Comparison of ENCODE assay signal across 10 cellular contexts in the genomic region with DNA sequence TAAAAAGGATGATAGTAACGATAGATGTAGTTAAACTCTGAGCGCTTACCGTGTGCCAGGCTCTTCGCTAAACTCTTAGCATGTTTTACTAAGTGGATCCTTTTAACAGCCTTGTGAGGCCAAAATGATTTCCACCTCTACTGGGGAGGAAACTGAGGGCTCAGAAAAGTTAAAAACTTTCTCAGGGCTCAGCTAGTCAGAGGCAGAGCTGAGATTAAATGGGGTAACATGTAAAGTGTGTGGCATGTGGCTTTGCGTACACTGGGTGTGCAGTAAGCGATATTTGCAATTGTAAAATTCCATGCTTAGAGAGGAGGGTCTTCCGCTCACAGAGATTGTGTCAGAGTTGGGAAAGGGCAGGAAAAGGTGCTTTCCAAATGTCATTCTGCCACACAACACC. TPM values are rescaled to one million over a fixed set of nuclear protein-coding genes. Genes with fewer than 3 reads are reported as not detected.
DNase-seq lines count a peak whose midpoint lies in the region; FAIRE-seq and TF ChIP-seq lines count a peak whose summit lies in the region.
"Had no signal": no experiment of that assay in that cellular context is flagged by ENCODE, and none has a peak within 500 bp of the region (broad histone marks: within the 10 kb centered on the region; RNA-seq: fewer than 3 reads in every experiment).

No MANE protein-coding gene starts in this region.

- intact Hi-C loops in sigmoid colon (cut with DNase I), result loop anchor here (2.0 to 10.0 kb wide), 2 partner anchors 16 to 542 kb away; partner anchors contain the start of gene PPP1R12C

- no peak for TF ChIP-seq POLR2A in GM12892 (IDR thresholded peaks at IDR 0.05; ENCODE audit: low read depth, low read length)
- TF ChIP-seq POLR2A in sigmoid colon (IDR thresholded peaks at IDR 0.05), result no peak

- H3K27me3 ChIP-seq in SJSA1 (replicated peaks), result no peaks in the 10 kb centered on the region
- H3K27me3 ChIP-seq in sigmoid colon, result no peaks in the 10 kb centered on the region

- H3K4me1 ChIP-seq in SJSA1 (replicated peaks) (peaks cover 14% of the 10 kb centered on the region; the same call in 1 of the 2 replicates), sigmoid colon (peaks cover 0 to 57% (median 52%) of the 10 kb centered on the region in 4 donors)

- no peak overlapping the region for H3K27ac ChIP-seq in SJSA1
- peak overlapping the region in 1 of 4 donors; percentile 99 for H3K27ac ChIP-seq in sigmoid colon

- DNase-seq in GM12892 (ENCODE audit: insufficient read length), result no peak
- DNase-seq in SJSA1 (ENCODE audit: low read depth in 1 of 2, low spot score in 2 of 2), result no peak
- no peak for DNase-seq in fibroblast of pulmonary artery (ENCODE audit: low read depth)
- no peak for DNase-seq in sigmoid colon
- DNase-seq in stimulated activated CD4-positive, alpha-beta T cell treated with anti-CD3 and anti-CD28 coated beads, Interleukin-4, amount 100 ng/mL, for 4 hours, result no peak
- no peak for DNase-seq in NCI-H446 treated with DMSO at 0.1 percent for 48 hours (lab: John Stamatoyannopoulos, UW)
- no peak for DNase-seq in stimulated activated CD4-positive, alpha-beta T cell treated with anti-CD3 and anti-CD28 coated beads, Interleukin-1b, Interleukin-23, amount 100 ng/mL, for 48 hours
- no peak for DNase-seq in NCI-H187 (lab: John Stamatoyannopoulos, UW)
- DNase-seq: GOT3, NCI-H82 had no signal

- TF ChIP-seq CTCF in fibroblast of pulmonary artery (IDR thresholded peaks at IDR 0.05; ENCODE audit: low read length, missing control alignments) (no peak), sigmoid colon (IDR thresholded peaks at IDR 0.05) (no peak)

- H3K4me3 ChIP-seq in SJSA1, result peak overlapping the region; percentile 89; the same call in 1 of the 2 replicates
- H3K4me3 ChIP-seq in fibroblast of pulmonary artery (replicated peaks; ENCODE audit: low read depth, low read length), result peak overlapping the region; percentile 78
- H3K4me3 ChIP-seq in sigmoid colon, result peak overlapping the region in 3 of 4 donors; percentile 86 to 97 (median 97)

- no peak for TF ChIP-seq EP300 in sigmoid colon (IDR thresholded peaks at IDR 0.05)

- 31 to 48% methylated on average over 7 of the region's 7 CpGs for WGBS in sigmoid colon, 2 donors

- H3K9me3 ChIP-seq in SJSA1 (replicated peaks), result no peaks in the 10 kb centered on the region
- no peaks in the 10 kb centered on the region for H3K9me3 ChIP-seq in sigmoid colon

- H3K36me3 ChIP-seq in SJSA1 (peaks cover 49% of the 10 kb centered on the region), sigmoid colon (peaks cover 11 to 37% (median 22%) of the 10 kb centered on the region in 4 donors)

- peak; percentile 74 for FAIRE-seq in GM12892 (lab: Jason Lieb, UNC)

RNA-seq across cellular contexts. Expression of gene U2AF2, which starts 1.7 kb away (rescaled TPM):
- polyA plus RNA-seq in GM12892 (2012; ENCODE audit: missing spikeins), result 137 TPM
- total RNA-seq in SJSA1 (2014; rRNA removed; shearing (Covaris generic)), result 137 and 183 TPM in 2 replicates
- total RNA-seq in sigmoid colon, result 10 to 100 TPM; 52.1 to 79.7 (median 65.4) TPM
- polyA plus RNA-seq in sigmoid colon, result 100 to 1,000 TPM in 1 of 3 donors, 10 to 100 TPM in 2; 81.7 to 162 (median 86.9) TPM

RNA-seq across cellular contexts. Expression of gene CCDC106, which starts 8.5 kb away (rescaled TPM):
- polyA plus RNA-seq in GM12892 (2012; ENCODE audit: missing spikeins), result 20.1 TPM
- total RNA-seq in SJSA1 (2014; rRNA removed; shearing (Covaris generic)), result 3.5 and 6.0 TPM in 2 replicates
- total RNA-seq in sigmoid colon, result 10 to 100 TPM; 16.6 to 22.9 (median 20.2) TPM
- polyA plus RNA-seq in sigmoid colon, result 10 to 100 TPM in 2 of 3 donors, 1 to 10 TPM in 1; 5.5 to 10.8 (median 10.0) TPM

RNA-seq across cellular contexts. Expression of gene ZNF581, which starts 13.1 kb away (rescaled TPM):
- polyA plus RNA-seq in GM12892 (2012; ENCODE audit: missing spikeins), result 27.0 TPM
- total RNA-seq in SJSA1 (2014; rRNA removed; shearing (Covaris generic)), result 5.5 and 10.1 TPM in 2 replicates
- 10 to 100 TPM; 18.2 to 43.2 (median 24.5) TPM for total RNA-seq in sigmoid colon
- polyA plus RNA-seq in sigmoid colon, result 10 to 100 TPM; 17.1 to 24.4 (median 23.4) TPM

RNA-seq across cellular contexts. Expression of gene ZNF580, which starts 15.8 kb away (rescaled TPM):
- polyA plus RNA-seq in GM12892 (2012; ENCODE audit: missing spikeins), result 14.4 TPM
- total RNA-seq in SJSA1 (2014; rRNA removed; shearing (Covaris generic)), result 6.5 and 6.9 TPM in 2 replicates
- 10 to 100 TPM; 23.5 to 45.5 (median 31.1) TPM for total RNA-seq in sigmoid colon
- 10 to 100 TPM; 10.4 to 27.9 (median 13.8) TPM for polyA plus RNA-seq in sigmoid colon

RNA-seq across cellular contexts. Expression of gene EPN1, which starts 18.5 kb away (rescaled TPM):
- 5.9 TPM for polyA plus RNA-seq in GM12892 (2012; ENCODE audit: missing spikeins)
- total RNA-seq in SJSA1 (2014; rRNA removed; shearing (Covaris generic)), result 67.7 and 103 TPM in 2 replicates
- total RNA-seq in sigmoid colon, result 10 to 100 TPM; 22.8 to 54.3 (median 34.6) TPM
- 100 to 1,000 TPM; 137 to 162 (median 146) TPM for polyA plus RNA-seq in sigmoid colon
